17 cellular contexts compared by ENCODE assay signal in genomic region chr6:70841115-70841514, GRCh38.
DNase-seq lines count a peak whose midpoint lies in the region; ATAC-seq and TF ChIP-seq lines count a peak whose summit lies in the region.
"Had no signal": no experiment of that assay in that cellular context is flagged by ENCODE, and none has a peak within 500 bp of the region (broad histone marks: within the 10 kb centered on the region; RNA-seq: fewer than 3 reads in every experiment).

No MANE protein-coding gene starts in this region.

- TF ChIP-seq CTCF in H9 (conservative IDR thresholded peaks at IDR 0.05), result no peak
- no peak for TF ChIP-seq CTCF in glutamatergic neuron (IDR thresholded peaks at IDR 0.05; ENCODE audit: partially characterized antibody, unreplicated experiment)
- TF ChIP-seq CTCF in progenitor cell of endocrine pancreas (IDR thresholded peaks at IDR 0.05; ENCODE audit: unreplicated experiment), result no peak
- no peak for TF ChIP-seq CTCF in lower leg skin (IDR thresholded peaks at IDR 0.05)

- no peak overlapping the region for H3K14ac ChIP-seq in H9 (ENCODE audit: insufficient read depth, low read length)

- H2AK5ac ChIP-seq in H9 (ENCODE audit: insufficient read length, low read length), result no peak overlapping the region

- H2BK120ac ChIP-seq in H9 (ENCODE audit: low read depth, low read length, poor library complexity, severe bottlenecking), result no peak overlapping the region

- no peak for TF ChIP-seq POLR2A in lower leg skin (IDR thresholded peaks at IDR 0.05)

- no peak overlapping the region for H2BK12ac ChIP-seq in H9 (ENCODE audit: insufficient read length, low read depth, low read length)

- DNase-seq in H9, result no peak
- DNase-seq in glutamatergic neuron, result peak; percentile 53
- DNase-seq in progenitor cell of endocrine pancreas (ENCODE audit: low spot score, unreplicated experiment), result no peak
- DNase-seq in iPS-NIHi7 (ENCODE audit: extremely low spot score), result no peak
- no peak for DNase-seq in lower leg skin (ENCODE audit: low spot score in 2 of 2)
- DNase-seq: CD8-positive, alpha-beta T cell; COR-L47; DMS153; DMS79 treated with DMSO at 0.1 percent for 48 hours; EL; GOT3; HFFc6 had no signal

- H3K4me2 ChIP-seq in H9 (ENCODE audit: insufficient read depth, insufficient read length, low read length), result no peak overlapping the region

- no peaks in the 10 kb centered on the region for H3K79me2 ChIP-seq in H9 (ENCODE audit: insufficient read depth, low read length)

- no peak overlapping the region for H4K8ac ChIP-seq in H9 (replicated peaks; ENCODE audit: insufficient read length, low read depth, low read length)

- H3K4ac ChIP-seq in H9 (ENCODE audit: low read depth, low read length), result no peak overlapping the region

- no peak overlapping the region for H2BK20ac ChIP-seq in H9 (ENCODE audit: low read depth, low read length, poor library complexity, severe bottlenecking)

- H4K91ac ChIP-seq in H9 (ENCODE audit: insufficient read length, low read depth, low read length), result no peak overlapping the region

- H3K79me1 ChIP-seq in H9 (ENCODE audit: insufficient read depth, low read depth, low read length, poor library complexity, severe bottlenecking), result no peaks in the 10 kb centered on the region

- H3K4me1 Mint-ChIP-seq in H9 (peaks cover 4 to 10% of the 10 kb centered on the region in 2 experiments; a peak in 3 of 4 replicates), glutamatergic neuron (ENCODE audit: low read depth, unreplicated experiment) (peaks cover 34% of the 10 kb centered on the region), progenitor cell of endocrine pancreas (ENCODE audit: low read depth) (peaks cover 6% of the 10 kb centered on the region)
- H3K4me1 Mint-ChIP-seq: CD14-positive monocyte had no signal

- no peak overlapping the region for H3K9ac ChIP-seq in H9 (ENCODE audit: extremely low read depth, insufficient read length, low read length)

- no peak overlapping the region for H3K18ac ChIP-seq in H9 (ENCODE audit: insufficient read length, low read depth, low read length)

- H3T11ph ChIP-seq in H9 (ENCODE audit: low read length), result no peak overlapping the region

- no peaks in the 10 kb centered on the region for H3K4me1 ChIP-seq in H9 (ENCODE audit: insufficient read depth, low read length)
- H3K4me1 ChIP-seq: HAP-1 had no signal

- H3K9me3 Mint-ChIP-seq in H9, result no peaks in the 10 kb centered on the region
- peaks cover 4% of the 10 kb centered on the region for H3K9me3 Mint-ChIP-seq in glutamatergic neuron (ENCODE audit: unreplicated experiment)
- no peaks in the 10 kb centered on the region for H3K9me3 Mint-ChIP-seq in progenitor cell of endocrine pancreas (ENCODE audit: low read depth)
- H3K9me3 Mint-ChIP-seq: CD8-positive, alpha-beta T cell; HFFc6 had no signal

- intact Hi-C loops in lower leg skin (cut with DNase I; ENCODE audit: low total_unique reads), result no loop called here

- no peak overlapping the region for H3K56ac ChIP-seq in H9 (ENCODE audit: insufficient read length, low read depth, low read length)

- no peaks in the 10 kb centered on the region for H3K9me3 ChIP-seq in H9 (ENCODE audit: control insufficient read depth, low read depth, low read length)
- H3K9me3 ChIP-seq: HAP-1 had no signal

- H2AFZ ChIP-seq in H9 (ENCODE audit: low read length), result no peak overlapping the region

- H3K23ac ChIP-seq in H9 (ENCODE audit: insufficient read length, low read depth, low read length), result no peak overlapping the region

- no peak overlapping the region for H2BK5ac ChIP-seq in H9 (ENCODE audit: insufficient read length, low read length)

- H3K27me3 ChIP-seq in H9 (ENCODE audit: insufficient read depth, low read length), result no peaks in the 10 kb centered on the region

- no peak overlapping the region for H3K4me3 Mint-ChIP-seq in H9
- H3K4me3 Mint-ChIP-seq in glutamatergic neuron (ENCODE audit: unreplicated experiment), result peak overlapping the region; percentile 26
- H3K4me3 Mint-ChIP-seq in progenitor cell of endocrine pancreas (ENCODE audit: low read depth), result no peak overlapping the region
- H3K4me3 Mint-ChIP-seq: CD14-positive monocyte; CD8-positive, alpha-beta T cell; HFFc6 had no signal

- H3K4me3 ChIP-seq in lower leg skin (ENCODE audit: low read depth, poor library complexity, severe bottlenecking), result no peak overlapping the region
- H3K4me3 ChIP-seq: HAP-1 had no signal

- no peaks in the 10 kb centered on the region for H3K23me2 ChIP-seq in H9 (ENCODE audit: insufficient read length, low read depth, low read length, poor library complexity, severe bottlenecking)

- H3K36me3 Mint-ChIP-seq in H9 (ENCODE audit: insufficient read depth in 1 of 3, low read depth in 3 of 3), result no peaks in the 10 kb centered on the region
- H3K36me3 Mint-ChIP-seq in glutamatergic neuron (ENCODE audit: unreplicated experiment), result no peaks in the 10 kb centered on the region
- peaks cover 3% of the 10 kb centered on the region for H3K36me3 Mint-ChIP-seq in progenitor cell of endocrine pancreas (ENCODE audit: insufficient read depth)

- H3K27me3 Mint-ChIP-seq in H9 (ENCODE audit: low read depth), result no peaks in the 10 kb centered on the region
- peaks cover 4% of the 10 kb centered on the region for H3K27me3 Mint-ChIP-seq in glutamatergic neuron (ENCODE audit: unreplicated experiment)
- no peaks in the 10 kb centered on the region for H3K27me3 Mint-ChIP-seq in progenitor cell of endocrine pancreas

- no CpG with 5 or more reads among the region's 8 CpGs for WGBS in H9 (ENCODE audit: extremely low coverage, insufficient read length, low lambda C conversion rate)
- WGBS in lower leg skin, 2 donors, result 92 to 93% methylated on average over 8 of the region's 8 CpGs

- H4K5ac ChIP-seq in H9 (ENCODE audit: insufficient read length, low read depth, low read length), result no peak overlapping the region

- ATAC-seq in SK-N-SH treated with all-trans-retinoic acid at 6 μM for 48 hours (no peak; the same call in 2 of the 3 replicates), HG03521 (IDR thresholded peaks at IDR 0.05; ENCODE audit: unreplicated experiment) (no peak)
- ATAC-seq: CD8-positive, alpha-beta T cell; HepG2 had no signal

- H2BK15ac ChIP-seq in H9 (ENCODE audit: low read depth, low read length), result no peak overlapping the region

- H3K27ac Mint-ChIP-seq in H9, result peak overlapping the region in 2 of 3 experiments; percentile 20 to 73; a peak in 1 of 7 replicates
- peak overlapping the region; percentile 81 for H3K27ac Mint-ChIP-seq in glutamatergic neuron (ENCODE audit: unreplicated experiment)
- H3K27ac Mint-ChIP-seq in progenitor cell of endocrine pancreas, result no peak overlapping the region
- H3K27ac Mint-ChIP-seq: CD14-positive monocyte; CD8-positive, alpha-beta T cell; HFFc6 had no signal

- no peak overlapping the region for H3K27ac ChIP-seq in H9 (ENCODE audit: insufficient read length, low read depth, low read length)

- no peaks in the 10 kb centered on the region for H4K20me1 ChIP-seq in H9 (ENCODE audit: control insufficient read depth, insufficient read depth, insufficient read length)

TF ChIP-seq in SK-N-SH treated with all-trans-retinoic acid at 6 μM for 48 hours, 23 proteins besides CTCF, POLR2A, EP300 and RAD21:
- TF ChIP-seq ZNF8 (CRISPR knock-in tag; IDR thresholded peaks at IDR 0.05), result no peak
- TF ChIP-seq TOX (CRISPR knock-in tag; IDR thresholded peaks at IDR 0.05; ENCODE audit: borderline replicate concordance), result no peak
- peak; percentile 69; the same call in 1 of the 2 replicates for TF ChIP-seq TCF4 (CRISPR knock-in tag; IDR thresholded peaks at IDR 0.05; ENCODE audit: borderline replicate concordance)
- TF ChIP-seq PPARA (CRISPR knock-in tag; IDR thresholded peaks at IDR 0.05; ENCODE audit: borderline replicate concordance), result no peak
- no peak for TF ChIP-seq ESRRG (CRISPR knock-in tag; IDR thresholded peaks at IDR 0.05)
- no peak for TF ChIP-seq RARB (CRISPR knock-in tag; IDR thresholded peaks at IDR 0.05)
TF ChIP-seq in SK-N-SH treated with all-trans-retinoic acid at 6 μM for 48 hours: peak in this region for 1.
